In genomic region chr10:18639719-18640118, GRCh38 we compare ENCODE assay signal across 1 cellular context.
TF ChIP-seq lines count a peak whose summit lies in the region.
"Not testable (repeated sequence)": the region's sequence is repeated elsewhere in the genome, so short reads cannot be mapped to it uniquely, and the experiment has no call there.

No MANE protein-coding gene starts in this region.

TF ChIP-seq in HepG2, 621 proteins besides CTCF, POLR2A, EP300 and RAD21:
- TF ChIP-seq SKI (IDR thresholded peaks at IDR 0.05; ENCODE audit: partially characterized antibody) (peak; percentile 62), SOX13 (CRISPR knock-in tag; conservative IDR thresholded peaks at IDR 0.05 in 1 of 2, IDR thresholded peaks at IDR 0.05 in 1 of 2) (peak in 1 of 2 experiments; percentile 48; a peak in 1 of 4 replicates), HNF4A (CRISPR knock-in tag; IDR thresholded peaks at IDR 0.05) (peak; percentile 56), TBX3 (IDR thresholded peaks at IDR 0.05; ENCODE audit: borderline replicate concordance) (peak; percentile 74), FOXP1 (CRISPR knock-in tag; IDR thresholded peaks at IDR 0.05) (peak; percentile 40; the same call in 1 of the 2 replicates), PAXIP1 (CRISPR knock-in tag; conservative IDR thresholded peaks at IDR 0.05) (peak; percentile 59), RXRB (CRISPR knock-in tag; IDR thresholded peaks at IDR 0.05; ENCODE audit: borderline replicate concordance) (peak; percentile 41; the same call in 1 of the 2 replicates), MEF2D (CRISPR knock-in tag; IDR thresholded peaks at IDR 0.05) (0 out of 2 replicates have a peak, but pooled peaks have one; percentile 28), NCOA2 (CRISPR knock-in tag; IDR thresholded peaks at IDR 0.05) (0 out of 2 replicates have a peak, but pooled peaks have one; percentile 13), ARID5B (CRISPR knock-in tag; IDR thresholded peaks at IDR 0.05) (peak; percentile 55), TEF (CRISPR knock-in tag; IDR thresholded peaks at IDR 0.05) (0 out of 2 replicates have a peak, but pooled peaks have one; percentile 34), BCL6 (CRISPR knock-in tag; IDR thresholded peaks at IDR 0.05) (0 out of 2 replicates have a peak, but pooled peaks have one; percentile 38), ATM (IDR thresholded peaks at IDR 0.05; ENCODE audit: borderline replicate concordance) (peak; percentile 64; the same call in 1 of the 2 replicates), SOX6 (CRISPR knock-in tag; IDR thresholded peaks at IDR 0.05) (peak; percentile 25; the same call in 1 of the 2 replicates), FOXA3 (CRISPR knock-in tag; IDR thresholded peaks at IDR 0.05) (peak; percentile 18; the same call in 1 of the 2 replicates), CEBPG (CRISPR knock-in tag; IDR thresholded peaks at IDR 0.05) (0 out of 2 replicates have a peak, but pooled peaks have one; percentile 8), SOX5 (CRISPR knock-in tag; IDR thresholded peaks at IDR 0.05; ENCODE audit: borderline replicate concordance) (peak; percentile 58; the same call in 1 of the 2 replicates)
- not testable (repeated sequence) for TF ChIP-seq SOX13, FOXP1, SOX6 (IDR thresholded peaks at IDR 0.05)
